In genomic region chr20:25238319-25239037, GRCh38 we compare ENCODE assay signal across 10 cellular contexts. TPM values are rescaled to one million over a fixed set of nuclear protein-coding genes. Genes with fewer than 3 reads are reported as not detected.
DNase-seq lines count a peak whose midpoint lies in the region; ATAC-seq and TF ChIP-seq lines count a peak whose summit lies in the region.
"Had no signal": no experiment of that assay in that cellular context is flagged by ENCODE, and none has a peak within 500 bp of the region (broad histone marks: within the 10 kb centered on the region; RNA-seq: fewer than 3 reads in every experiment).

No MANE protein-coding gene starts in this region.

- no peaks in the 10 kb centered on the region for H3K9me3 ChIP-seq in mucosa of stomach (ENCODE audit: control insufficient read depth, low read length)

- H3K27ac ChIP-seq in brain microvascular endothelial cell, result peak overlapping the region; percentile 99

- H3K27me3 ChIP-seq in brain microvascular endothelial cell (replicated peaks) (no peaks in the 10 kb centered on the region), mucosa of stomach (ENCODE audit: control insufficient read depth, insufficient read depth, low read length) (no peaks in the 10 kb centered on the region)

- TF ChIP-seq CTCF in brain microvascular endothelial cell (IDR thresholded peaks at IDR 0.05; ENCODE audit: low read depth, low read length, missing control alignments), result no peak

- in situ Hi-C loops in brain microvascular endothelial cell (cut with HindIII; ENCODE audit: low pct_ligation_motif_present, low sequenced_read_pairs), result no loop called here

- peaks cover 53% of the 10 kb centered on the region for H3K4me1 ChIP-seq in mucosa of stomach (ENCODE audit: control insufficient read depth, insufficient read depth, low read length)

- DNase-seq in AG08396 (ENCODE audit: low spot score) (peak; percentile 52), M059J (ENCODE audit: low read depth) (peak; percentile 39), brain microvascular endothelial cell (peak; percentile 75), hypothalamus (lab: John Stamatoyannopoulos, UW) (no peak), NCI-H526 treated with DMSO at 0.1 percent for 48 hours (lab: John Stamatoyannopoulos, UW) (no peak)
- DNase-seq in activated CD4-positive, alpha-beta T cell treated with anti-CD3 and anti-CD28 coated beads, Interleukin-2, amount 50 U/mL, for 1 hour, result no peak
- DNase-seq: DMS79, RPMI8226 had no signal

- H3K9ac ChIP-seq in mucosa of stomach (ENCODE audit: low read length), result peak overlapping the region; percentile 6

- H3K4me3 ChIP-seq in brain microvascular endothelial cell (ENCODE audit: low read depth, low read length), result no peak overlapping the region
- H3K4me3 ChIP-seq in mucosa of stomach (ENCODE audit: low read length), result no peak overlapping the region

- ATAC-seq in HG03354 (IDR thresholded peaks at IDR 0.05; ENCODE audit: poor library complexity, severe bottlenecking, unreplicated experiment), result no peak

- no peaks in the 10 kb centered on the region for H3K36me3 ChIP-seq in brain microvascular endothelial cell (replicated peaks)
- no peaks in the 10 kb centered on the region for H3K36me3 ChIP-seq in mucosa of stomach (ENCODE audit: control insufficient read depth, insufficient read depth, low read length)

RNA-seq across cellular contexts. Expression of gene PYGB, which starts 9.4 kb away (rescaled TPM):
- total RNA-seq in M059J (2014; rRNA removed; shearing (Covaris generic)), result 94.7 and 131 TPM in 2 replicates

RNA-seq across cellular contexts. Expression of gene ENTPD6, which starts 43.0 kb away (rescaled TPM):
- 57.9 and 67.9 TPM in 2 replicates for total RNA-seq in M059J (2014; rRNA removed; shearing (Covaris generic))

Comparison
In these comparisons a context has a peak if more than half of its experiments do, and no peak if none do; other contexts are left out.
1. DNase-seq: peak in AG08396 (single experiment), M059J (single experiment) and brain microvascular endothelial cell (single experiment); none in hypothalamus (0 of 51), NCI-H526 treated with DMSO at 0.1 percent for 48 hours (single experiment) and activated CD4-positive, alpha-beta T cell treated with anti-CD3 and anti-CD28 coated beads, Interleukin-2, amount 50 U/mL, for 1 hour (single experiment).